In genomic region chr6:3749991-3750323, GRCh38 we compare ENCODE assay signal across 8 cellular contexts. TPM values are rescaled to one million over a fixed set of nuclear protein-coding genes. Genes with fewer than 3 reads are reported as not detected.
DNase-seq lines count a peak whose midpoint lies in the region; ATAC-seq, FAIRE-seq and TF ChIP-seq lines count a peak whose summit lies in the region.

No MANE protein-coding gene starts in this region.

- H3K36me3 ChIP-seq in HepG2 (replicated peaks in 1 of 2; ENCODE audit: control insufficient read depth in 1 of 2, insufficient read depth in 2 of 2, low read length in 2 of 2), result peaks cover 7 to 20% of the 10 kb centered on the region in 2 experiments; a peak in 3 of 5 replicates
- no peaks in the 10 kb centered on the region for H3K36me3 ChIP-seq in suprapubic skin

- H3K27me3 ChIP-seq in HepG2 (ENCODE audit: control insufficient read depth in 1 of 2, insufficient read depth in 2 of 2, low read length in 2 of 2) (no peaks in the 10 kb centered on the region), suprapubic skin (no peaks in the 10 kb centered on the region)

- H3K4me1 Mint-ChIP-seq in activated naive CD4-positive, alpha-beta T cell treated with anti-CD3 and anti-CD28 coated beads, Interleukin-2, amount 10 ng/mL, durations not matched to agents 7 days and 5 days, result peaks cover 6% of the 10 kb centered on the region
- H3K4me1 Mint-ChIP-seq in brain, result peaks cover 52% of the 10 kb centered on the region

- CTCF ChIA-PET in activated naive CD4-positive, alpha-beta T cell treated with anti-CD3 and anti-CD28 coated beads, Interleukin-2, amount 10 ng/mL, durations not matched to agents 7 days and 5 days (lab: Charles Lee), result interaction anchor here (1.4 to 2.9 kb wide), 8 partner anchors 15 to 240 kb away, joined by 3 to 33 read pairs (median 9); partner anchors contain the start of gene FAM50B
- CTCF ChIA-PET in HepG2 (lab: Yijun Ruan, JAX; ENCODE audit: low intra/inter-chr PET ratio, low total read pairs), result no interaction called here

- no peaks in the 10 kb centered on the region for H3K36me3 Mint-ChIP-seq in activated naive CD4-positive, alpha-beta T cell treated with anti-CD3 and anti-CD28 coated beads, Interleukin-2, amount 10 ng/mL, durations not matched to agents 7 days and 5 days
- H3K36me3 Mint-ChIP-seq in brain, result no peaks in the 10 kb centered on the region

- ATAC-seq in HepG2 (no peak), GM19324 (IDR thresholded peaks at IDR 0.05; ENCODE audit: low FRiP score, unreplicated experiment) (no peak), HG02798 (IDR thresholded peaks at IDR 0.05; ENCODE audit: poor library complexity, unreplicated experiment) (no peak)

- no peak; a peak in 1 of 4 replicates for TF ChIP-seq POLR2A in HepG2 (IDR thresholded peaks at IDR 0.05; ENCODE audit: insufficient read depth in 1 of 2, low read depth in 2 of 2, low read length in 2 of 2)
- TF ChIP-seq POLR2A in suprapubic skin (IDR thresholded peaks at IDR 0.05), result peak in 1 of 2 donors; percentile 45

- peak overlapping the region; percentile 93 for H3K4me2 ChIP-seq in HepG2 (ENCODE audit: low read depth, low read length)

- H3K27me3 Mint-ChIP-seq in activated naive CD4-positive, alpha-beta T cell treated with anti-CD3 and anti-CD28 coated beads, Interleukin-2, amount 10 ng/mL, durations not matched to agents 7 days and 5 days, result peaks cover 88% of the 10 kb centered on the region
- H3K27me3 Mint-ChIP-seq in brain, result peaks cover 19% of the 10 kb centered on the region

- no peak for TF ChIP-seq EP300 in HepG2 (IDR thresholded peaks at IDR 0.05; ENCODE audit: low read depth in 2 of 2, low read length in 2 of 2)
- no peak for TF ChIP-seq EP300 in HepG2 (CRISPR knock-in tag; IDR thresholded peaks at IDR 0.05; ENCODE audit: borderline replicate concordance)
- no peak for TF ChIP-seq EP300 in suprapubic skin (IDR thresholded peaks at IDR 0.05)

- intact Hi-C loops in HepG2 (cut with micrococcal nuclease; ENCODE audit: unreplicated experiment), result loop anchor here (2.0 to 5.0 kb wide), 2 partner anchors 39 to 57 kb away; no protein-coding TSS in a partner anchor

- no peak overlapping the region for H3K27ac Mint-ChIP-seq in activated naive CD4-positive, alpha-beta T cell treated with anti-CD3 and anti-CD28 coated beads, Interleukin-2, amount 10 ng/mL, durations not matched to agents 7 days and 5 days
- peak overlapping the region; percentile 55 to 95 (median 87) for H3K27ac Mint-ChIP-seq in brain

- BruUV-seq in HepG2 (replicated peaks; lab: Mats Ljungman, UMichigan), result TSS peak; percentile 50

- H3K4me1 ChIP-seq in HepG2 (ENCODE audit: insufficient read depth, low read length) (peaks cover 72% of the 10 kb centered on the region), suprapubic skin (peaks cover 66% of the 10 kb centered on the region)

- H3K9me3 ChIP-seq in HepG2 (ENCODE audit: low read length), result no peaks in the 10 kb centered on the region
- H3K9me3 ChIP-seq in suprapubic skin, result no peaks in the 10 kb centered on the region

- in situ Hi-C loops in HepG2 (cut with HindIII; ENCODE audit: extremely low pct_ligation_motif_present, low pct_unique_long_range_greater_than_20kb), result loop anchor here (5.0 kb wide), 3 partner anchors 37 to 137 kb away; no protein-coding TSS in a partner anchor

- no peak for DNase-seq in activated naive CD4-positive, alpha-beta T cell treated with anti-CD3 and anti-CD28 coated beads, Interleukin-2, amount 10 ng/mL, durations not matched to agents 7 days and 5 days
- no peak for DNase-seq in activated naive CD4-positive, alpha-beta T cell treated with anti-CD3 and anti-CD28 coated beads, Interleukin-2, amount 50 U/mL, for 16 hours
- DNase-seq in HepG2 (ENCODE audit: low spot score), result peak; percentile 30
- DNase-seq in suprapubic skin (ENCODE audit: low spot score in 2 of 2), result peak; percentile 88 to 90
- DNase-seq in SIG-M5 treated with dmso at 0.1 percent for 504 hours (lab: John Stamatoyannopoulos, UW; ENCODE audit: unreplicated experiment), result no peak

- H3K4me3 ChIP-seq in HepG2 (replicated peaks in 1 of 3; ENCODE audit: insufficient read depth in 1 of 3, low read depth in 2 of 3, low read length in 3 of 3) (peak overlapping the region; percentile 71 to 81 (median 76)), suprapubic skin (peak overlapping the region; percentile 97)

- H2AFZ ChIP-seq in HepG2 (ENCODE audit: low read length), result no peak overlapping the region

- no peak for FAIRE-seq in HepG2 (lab: Jason Lieb, UNC)

- peak overlapping the region; percentile 78 for H3K27ac ChIP-seq in HepG2 (ENCODE audit: extremely low read length, insufficient read depth, low read length)
- peak overlapping the region; percentile 97 for H3K27ac ChIP-seq in suprapubic skin

- TF ChIP-seq RAD21 in HepG2 (CRISPR knock-in tag; IDR thresholded peaks at IDR 0.05), result no peak

- peak overlapping the region; percentile 52 for H3K4me3 Mint-ChIP-seq in activated naive CD4-positive, alpha-beta T cell treated with anti-CD3 and anti-CD28 coated beads, Interleukin-2, amount 10 ng/mL, durations not matched to agents 7 days and 5 days
- H3K4me3 Mint-ChIP-seq in brain, result peak overlapping the region; percentile 84 to 92 (median 86)

- H3K9ac ChIP-seq in HepG2 (ENCODE audit: insufficient read depth, low read depth, low read length), result peak overlapping the region; percentile 85

- H3K79me2 ChIP-seq in HepG2 (ENCODE audit: insufficient read depth, low read length), result peaks cover 60% of the 10 kb centered on the region

- no peaks in the 10 kb centered on the region for H3K9me3 Mint-ChIP-seq in activated naive CD4-positive, alpha-beta T cell treated with anti-CD3 and anti-CD28 coated beads, Interleukin-2, amount 10 ng/mL, durations not matched to agents 7 days and 5 days
- H3K9me3 Mint-ChIP-seq in brain, result no peaks in the 10 kb centered on the region

- POLR2A ChIA-PET in HepG2 (lab: Yijun Ruan, JAX), result interaction anchor here (0.8 to 3.3 kb wide), 24 partner anchors 9 to 491 kb away, joined by 3 to 37 read pairs (median 6); partner anchors contain the start of gene PSMG4

- H4K20me1 ChIP-seq in HepG2 (ENCODE audit: insufficient read depth, low read length), result peaks cover 33% of the 10 kb centered on the region

- WGBS in HepG2 (ENCODE audit: low lambda C conversion rate), result 19% methylated on average over 7 of the region's 7 CpGs
- 11% methylated on average over 7 of the region's 7 CpGs for WGBS in suprapubic skin

- no peak for TF ChIP-seq CTCF in brain (conservative IDR thresholded peaks at IDR 0.05)
- no peak for TF ChIP-seq CTCF in HepG2 (CRISPR knock-in tag; IDR thresholded peaks at IDR 0.05)
- no peak for TF ChIP-seq CTCF in suprapubic skin (IDR thresholded peaks at IDR 0.05)

TF ChIP-seq in HepG2, 621 proteins besides CTCF, POLR2A, EP300 and RAD21 (continues in another document):
- TF ChIP-seq ZNF770 (CRISPR knock-in tag; IDR thresholded peaks at IDR 0.05) (peak; percentile 32; the same call in 1 of the 2 replicates), NFE2 (CRISPR knock-in tag; IDR thresholded peaks at IDR 0.05) (no peak), KDM6A (CRISPR knock-in tag; IDR thresholded peaks at IDR 0.05; ENCODE audit: low read depth) (no peak), NKX3-1 (CRISPR knock-in tag; IDR thresholded peaks at IDR 0.05) (no peak), SIX4 (CRISPR knock-in tag; IDR thresholded peaks at IDR 0.05) (no peak), CREB1 (IDR thresholded peaks at IDR 0.05) (no peak), CREB1 (CRISPR knock-in tag; IDR thresholded peaks at IDR 0.05) (no peak), PTBP1 (IDR thresholded peaks at IDR 0.05; ENCODE audit: low read depth, low read length, poor library complexity, severe bottlenecking) (no peak)

RNA-seq across cellular contexts. Expression of gene PXDC1, which starts 1.6 kb away (rescaled TPM):
- 30.5 TPM for polyA plus RNA-seq in brain (ENCODE audit: insufficient read depth, low read depth, low replicate concordance)
- total RNA-seq in HepG2 (2016; rRNA removed; fragmentation: Illumina TruSeq; extraction: Trizol), result 28.6 and 32.4 TPM in 2 replicates
- total RNA-seq in HepG2 (2016; cell fraction: cytosol; rRNA removed; fragmentation: Illumina TruSeq; extraction: Trizol; ENCODE audit: low read depth), result 21.2 and 24.5 TPM in 2 replicates
- 22.4 and 30.7 TPM in 2 replicates for total RNA-seq in HepG2 (2016; cell fraction: insoluble cytoplasmic fraction; rRNA removed; fragmentation: Illumina TruSeq; extraction: Trizol)
- 51.6 and 61.1 TPM in 2 replicates for total RNA-seq in HepG2 (2016; cell fraction: membrane; rRNA removed; fragmentation: Illumina TruSeq; extraction: Trizol)
- total RNA-seq in HepG2 (2016; cell fraction: nucleus; rRNA removed; fragmentation: Illumina TruSeq; extraction: Trizol), result 21.9 and 23.1 TPM in 2 replicates
- 34.7 and 36.2 TPM in 2 replicates for polyA plus RNA-seq in HepG2 (2011; rRNA removed)
- 22.9 and 28.7 TPM in 2 replicates for polyA plus RNA-seq in HepG2 (2011; cell fraction: cytosol; rRNA removed)
- polyA plus RNA-seq in HepG2 (2011; cell fraction: nucleus; rRNA removed), result 25.6 and 30.8 TPM in 2 replicates
- 41.2 and 50.7 TPM in 2 replicates for polyA plus RNA-seq in HepG2 (2012)
- polyA plus RNA-seq in HepG2 (2016; cell fraction: cytosol; fragmentation: Illumina TruSeq; extraction: Trizol; ENCODE audit: low read depth), result 23.8 and 29.3 TPM in 2 replicates
- 31.8 and 38.3 TPM in 2 replicates for polyA plus RNA-seq in HepG2 (2016; cell fraction: insoluble cytoplasmic fraction; fragmentation: Illumina TruSeq; extraction: Trizol; ENCODE audit: low read depth)
- polyA plus RNA-seq in HepG2 (2016; cell fraction: membrane; fragmentation: Illumina TruSeq; extraction: Trizol; ENCODE audit: low read depth), result 53.7 and 59.4 TPM in 2 replicates
- polyA plus RNA-seq in HepG2 (2016; cell fraction: nucleus; fragmentation: Illumina TruSeq; extraction: Trizol; ENCODE audit: insufficient read depth, low read depth), result 39.1 and 43.2 TPM in 2 replicates
- polyA minus RNA-seq in HepG2 (2011; rRNA and poly(A)+ RNA removed; ENCODE audit: low replicate concordance), result 3.0 and 49.7 TPM in 2 replicates
- 24.8 and 27.3 TPM in 2 replicates for polyA minus RNA-seq in HepG2 (2011; cell fraction: cytosol; rRNA and poly(A)+ RNA removed)
- polyA minus RNA-seq in HepG2 (2011; cell fraction: nucleus; rRNA and poly(A)+ RNA removed), result 11.2 and 12.4 TPM in 2 replicates
- total RNA-seq in suprapubic skin, result 100 to 1,000 TPM in 1 of 4 donors, 10 to 100 TPM in 3; 63.1 to 108 (median 68.5) TPM

Comparison
In these comparisons a context has a peak if more than half of its experiments do, and no peak if none do; other contexts are left out.
1. DNase-seq: peak in HepG2 (single experiment) and suprapubic skin (2 of 2); none in activated naive CD4-positive, alpha-beta T cell treated with anti-CD3 and anti-CD28 coated beads, Interleukin-2, amount 10 ng/mL, durations not matched to agents 7 days and 5 days (single experiment), activated naive CD4-positive, alpha-beta T cell treated with anti-CD3 and anti-CD28 coated beads, Interleukin-2, amount 50 U/mL, for 16 hours (single experiment) and SIG-M5 treated with dmso at 0.1 percent for 504 hours (single experiment).